ENCODE assay signal across 13 cellular contexts in genomic region chr11:102085864-102086551, GRCh38. TPM values are rescaled to one million over a fixed set of nuclear protein-coding genes. Genes with fewer than 3 reads are reported as not detected.
DNase-seq lines count a peak whose midpoint lies in the region; ATAC-seq and TF ChIP-seq lines count a peak whose summit lies in the region.
"Had no signal": no experiment of that assay in that cellular context is flagged by ENCODE, and none has a peak within 500 bp of the region (broad histone marks: within the 10 kb centered on the region; RNA-seq: fewer than 3 reads in every experiment).

No MANE protein-coding gene starts in this region.

- no peak overlapping the region for H3K27ac ChIP-seq in brain microvascular endothelial cell
- no peak overlapping the region for H3K27ac ChIP-seq in mesenchymal stem cell (ENCODE audit: low read length, poor library complexity, severe bottlenecking)
- H3K27ac ChIP-seq in suprapubic skin: no peak overlapping the region
- H3K27ac ChIP-seq: SJCRH30 had no signal

- WGBS in mesenchymal stem cell: 86% methylated on average over 4 of the region's 7 CpGs
- WGBS in suprapubic skin: 84% methylated on average over 7 of the region's 7 CpGs

- no peak overlapping the region for H3K4me3 Mint-ChIP-seq in chondrocyte (ENCODE audit: unreplicated experiment)
- H3K4me3 Mint-ChIP-seq: CD4-positive, alpha-beta memory T cell had no signal

- no peak for ATAC-seq in HG03521 (IDR thresholded peaks at IDR 0.05; ENCODE audit: unreplicated experiment)

- no peak overlapping the region for H3K4me3 ChIP-seq in brain microvascular endothelial cell (ENCODE audit: low read depth, low read length)
- H3K4me3 ChIP-seq in mesenchymal stem cell (ENCODE audit: insufficient read depth in 1 of 2, low read depth in 1 of 2, low read length in 2 of 2): no peak overlapping the region
- no peak overlapping the region for H3K4me3 ChIP-seq in suprapubic skin
- H3K4me3 ChIP-seq: SJCRH30 had no signal

- H3K36me3 ChIP-seq in brain microvascular endothelial cell (replicated peaks) (no peaks in the 10 kb centered on the region), mesenchymal stem cell (ENCODE audit: control insufficient read depth in 1 of 2, insufficient read depth in 2 of 2, low read depth in 1 of 2, low read length in 2 of 2) (no peaks in the 10 kb centered on the region), suprapubic skin (no peaks in the 10 kb centered on the region)
- H3K36me3 ChIP-seq: SJCRH30 had no signal

- H2BK5ac ChIP-seq in mesenchymal stem cell (ENCODE audit: low read depth, low read length, poor library complexity, severe bottlenecking): no peak overlapping the region

- no peak overlapping the region for H3K14ac ChIP-seq in mesenchymal stem cell (ENCODE audit: low read length in 2 of 2)

- H3K4me2 ChIP-seq in mesenchymal stem cell (ENCODE audit: low read length, poor library complexity, severe bottlenecking): no peak overlapping the region

- H2BK120ac ChIP-seq in mesenchymal stem cell (ENCODE audit: low read depth, low read length): no peak overlapping the region

- no peak overlapping the region for H2BK12ac ChIP-seq in mesenchymal stem cell (ENCODE audit: low read length in 2 of 2)

- TF ChIP-seq EP300 in suprapubic skin (IDR thresholded peaks at IDR 0.05): no peak

- H2AFZ ChIP-seq in mesenchymal stem cell (ENCODE audit: low read depth, low read length): no peak overlapping the region

- no peaks in the 10 kb centered on the region for H3K36me3 Mint-ChIP-seq in chondrocyte (ENCODE audit: low read depth)
- H3K36me3 Mint-ChIP-seq: CD4-positive, alpha-beta memory T cell had no signal

- no peak overlapping the region for H3K9ac ChIP-seq in mesenchymal stem cell (ENCODE audit: low read length)

- H3K27me3 Mint-ChIP-seq in chondrocyte (ENCODE audit: low read depth): no peaks in the 10 kb centered on the region

- DNase-seq in DMS53 (lab: John Stamatoyannopoulos, UW) (peak; percentile 60), M059J (ENCODE audit: low read depth) (peak; percentile 39), brain microvascular endothelial cell (peak; percentile 9), mesenchymal stem cell (peak; percentile 42), chondrocyte (ENCODE audit: low spot score) (no peak), suprapubic skin (ENCODE audit: low spot score in 2 of 2) (no peak), iPS-NIHi11 (ENCODE audit: low spot score) (no peak)
- DNase-seq: CD4-positive, alpha-beta memory T cell; NCI-H1436; NCI-H2029 treated with DMSO at 0.1 percent for 48 hours; NCI-H510A treated with DMSO at 0.1 percent for 48 hours; SJCRH30 had no signal

- no peak overlapping the region for H4K91ac ChIP-seq in mesenchymal stem cell (ENCODE audit: low read length)

- TF ChIP-seq CTCF in brain microvascular endothelial cell (IDR thresholded peaks at IDR 0.05; ENCODE audit: low read depth, low read length, missing control alignments) (no peak), chondrocyte (IDR thresholded peaks at IDR 0.05) (no peak), suprapubic skin (IDR thresholded peaks at IDR 0.05) (no peak)

- H2AK5ac ChIP-seq in mesenchymal stem cell (ENCODE audit: low read length, severe bottlenecking): no peak overlapping the region

- peak overlapping the region in 1 of 2 experiments; percentile 49 for H3K4ac ChIP-seq in mesenchymal stem cell (ENCODE audit: low read depth in 1 of 2, low read length in 2 of 2)

- H4K8ac ChIP-seq in mesenchymal stem cell (ENCODE audit: low read length): no peak overlapping the region

- no peak overlapping the region for H3K27ac Mint-ChIP-seq in chondrocyte (ENCODE audit: unreplicated experiment)
- H3K27ac Mint-ChIP-seq: CD4-positive, alpha-beta memory T cell had no signal

- H3K27me3 ChIP-seq in brain microvascular endothelial cell (replicated peaks): no peaks in the 10 kb centered on the region
- no peaks in the 10 kb centered on the region for H3K27me3 ChIP-seq in mesenchymal stem cell (ENCODE audit: control insufficient read depth in 1 of 2, insufficient read depth in 1 of 2, low read length in 2 of 2)
- no peaks in the 10 kb centered on the region for H3K27me3 ChIP-seq in suprapubic skin
- H3K27me3 ChIP-seq: SJCRH30 had no signal

- no peak overlapping the region for H3K18ac ChIP-seq in mesenchymal stem cell (ENCODE audit: low read depth in 1 of 2, low read length in 2 of 2)

- H3K4me1 ChIP-seq in mesenchymal stem cell (ENCODE audit: control insufficient read depth, insufficient read depth, low read depth, low read length) (peaks cover 3% of the 10 kb centered on the region), suprapubic skin (no peaks in the 10 kb centered on the region)
- H3K4me1 ChIP-seq: SJCRH30 had no signal

- H3K9me3 ChIP-seq in mesenchymal stem cell (ENCODE audit: control insufficient read depth, low read length) (no peaks in the 10 kb centered on the region), suprapubic skin (no peaks in the 10 kb centered on the region)
- H3K9me3 ChIP-seq: SJCRH30 had no signal

- no peaks in the 10 kb centered on the region for H3K79me1 ChIP-seq in mesenchymal stem cell (replicated peaks; ENCODE audit: low read length, poor library complexity, severe bottlenecking)

- TF ChIP-seq POLR2A in suprapubic skin (IDR thresholded peaks at IDR 0.05): no peak

- H3K23ac ChIP-seq in mesenchymal stem cell (ENCODE audit: low read length in 2 of 2): no peak overlapping the region

- no peaks in the 10 kb centered on the region for H3K9me3 Mint-ChIP-seq in chondrocyte (ENCODE audit: low read depth)

- in situ Hi-C loops in brain microvascular endothelial cell (cut with HindIII; ENCODE audit: low pct_ligation_motif_present, low sequenced_read_pairs): no loop called here

- no peak overlapping the region for H2BK15ac ChIP-seq in mesenchymal stem cell (ENCODE audit: low read depth, poor library complexity, severe bottlenecking)

- H3K4me1 Mint-ChIP-seq in chondrocyte (ENCODE audit: low read depth): no peaks in the 10 kb centered on the region

RNA-seq across cellular contexts. Expression of gene YAP1, which starts 24.2 kb away (rescaled TPM):
- 61.6 and 79.6 TPM in 2 replicates for total RNA-seq in M059J (2014; rRNA removed; shearing (Covaris generic))
- 85.8 TPM for polyA plus RNA-seq in mesenchymal stem cell (2013, experiment 1 of 2)
- polyA plus RNA-seq in mesenchymal stem cell (2013, experiment 2 of 2): 87.1 TPM
- 114 to 132 TPM (median 116 TPM) in 3 replicates for total RNA-seq in chondrocyte
- 100 to 1,000 TPM; 226 to 310 (median 252) TPM for total RNA-seq in suprapubic skin
- polyA plus RNA-seq: CD4-positive, alpha-beta memory T cell had no signal

RNA-seq across cellular contexts. Expression of gene CFAP300, which starts 38.8 kb away (rescaled TPM):
- total RNA-seq in M059J (2014; rRNA removed; shearing (Covaris generic)): 2.5 and 5.6 TPM in 2 replicates
- polyA plus RNA-seq in mesenchymal stem cell (2013, experiment 1 of 2): 1.9 TPM
- polyA plus RNA-seq in mesenchymal stem cell (2013, experiment 2 of 2): 2.2 TPM
- total RNA-seq in chondrocyte (2.5 to 3.6 TPM (median 3.0 TPM) in 3 replicates), suprapubic skin (1 to 10 TPM in 3 of 4 donors, under 1 TPM in 1; 0.51 to 3.9 (median 2.4) TPM)
- total RNA-seq: CD4-positive, alpha-beta memory T cell; SJCRH30 had no signal
- polyA plus RNA-seq: CD4-positive, alpha-beta memory T cell had no signal

Comparison
In these comparisons a context has a peak if more than half of its experiments do, and no peak if none do; other contexts are left out.
1. DNase-seq: peak in DMS53 (single experiment), M059J (single experiment), brain microvascular endothelial cell (single experiment) and mesenchymal stem cell (single experiment); none in chondrocyte (single experiment), suprapubic skin (0 of 2) and iPS-NIHi11 (single experiment).